7 cellular contexts compared by ENCODE assay signal in genomic region chr16:56729351-56729735, GRCh38. TPM values are rescaled to one million over a fixed set of nuclear protein-coding genes. Genes with fewer than 3 reads are reported as not detected.
A peak's percentile ranks its signal among the peaks of the same experiment; 100 is the strongest.
DNase-seq lines count a peak whose midpoint lies in the region; ATAC-seq and TF ChIP-seq lines count a peak whose summit lies in the region.

No MANE protein-coding gene starts in this region.

- peak overlapping the region; percentile 83 for H3K9ac ChIP-seq in smooth muscle cell (ENCODE audit: low read depth)

- H4K20me1 ChIP-seq in smooth muscle cell (ENCODE audit: low read depth) = peaks cover 5% of the 10 kb centered on the region

- peak overlapping the region; percentile 93 for H3K4me2 ChIP-seq in smooth muscle cell

- H3K36me3 ChIP-seq in smooth muscle cell (ENCODE audit: low read depth) = no peaks in the 10 kb centered on the region

- peaks cover 17% of the 10 kb centered on the region for H3K4me1 Mint-ChIP-seq in WTC11

- no peaks in the 10 kb centered on the region for H3K27me3 ChIP-seq in right cardiac atrium (ENCODE audit: control insufficient read depth, insufficient read depth)
- H3K27me3 ChIP-seq in smooth muscle cell (ENCODE audit: low read depth) = no peaks in the 10 kb centered on the region

- H3K4me1 ChIP-seq in right cardiac atrium (ENCODE audit: control insufficient read depth, insufficient read depth, low read length) (peaks cover 8% of the 10 kb centered on the region), smooth muscle cell (ENCODE audit: low read depth) (peaks cover 4% of the 10 kb centered on the region)

- WGBS in right cardiac atrium = 17% methylated on average over 3 of the region's 3 CpGs
- WGBS in smooth muscle cell (ENCODE audit: low lambda C conversion rate) = 73% methylated on average over 3 of the region's 3 CpGs

- peak overlapping the region; percentile 92 for H2AFZ ChIP-seq in smooth muscle cell (ENCODE audit: low read depth)

- POLR2A ChIA-PET in WTC11 (lab: Charles Lee) = interaction anchor here (0.8 kb wide), 1 partner anchor 59 kb away, joined by 4 read pairs; no protein-coding TSS in a partner anchor

- ATAC-seq in WTC11 (no peak), right cardiac atrium (peak; percentile 15 to 29), HG03097 (IDR thresholded peaks at IDR 0.05; ENCODE audit: low FRiP score, unreplicated experiment) (no peak), HG02571 (IDR thresholded peaks at IDR 0.05; ENCODE audit: unreplicated experiment) (no peak)

- no peaks in the 10 kb centered on the region for H3K36me3 Mint-ChIP-seq in WTC11

- no peaks in the 10 kb centered on the region for H3F3A ChIP-seq in smooth muscle cell (ENCODE audit: low read depth)

- H3K9me3 Mint-ChIP-seq in WTC11 = no peaks in the 10 kb centered on the region

- H3K79me2 ChIP-seq in smooth muscle cell (ENCODE audit: low read depth) = peaks cover 37% of the 10 kb centered on the region

- no peak for TF ChIP-seq CTCF in WTC11 (IDR thresholded peaks at IDR 0.05)
- no peak for TF ChIP-seq CTCF in smooth muscle cell (IDR thresholded peaks at IDR 0.05; ENCODE audit: borderline replicate concordance, insufficient read depth, poor library complexity, severe bottlenecking)

- H3K4me3 Mint-ChIP-seq in WTC11 = no peak overlapping the region

- DNase-seq in HS-27A (ENCODE audit: low read depth) (peak; percentile 9), WTC11 (ENCODE audit: low spot score) (no peak), right cardiac atrium (no peak), smooth muscle cell (lab: John Stamatoyannopoulos, UW; ENCODE audit: unreplicated experiment) (no peak), cerebellar nuclear complex (lab: John Stamatoyannopoulos, UW) (no peak)

- H3K27ac ChIP-seq in right cardiac atrium (ENCODE audit: low read length) = peak overlapping the region; percentile 97
- peak overlapping the region; percentile 67 for H3K27ac ChIP-seq in smooth muscle cell (ENCODE audit: low read depth)

- H3K4me3 ChIP-seq in right cardiac atrium (ENCODE audit: low read length) (peak overlapping the region; percentile 86), smooth muscle cell (peak overlapping the region; percentile 76)

- intact Hi-C loops in right cardiac atrium (cut with DNase I) = no loop called here

- H3K27ac Mint-ChIP-seq in WTC11 = peak overlapping the region; percentile 75

- H3K27me3 Mint-ChIP-seq in WTC11 (ENCODE audit: low read depth) = no peaks in the 10 kb centered on the region

- H3K9me3 ChIP-seq in right cardiac atrium (ENCODE audit: control insufficient read depth, low read length) (no peaks in the 10 kb centered on the region), smooth muscle cell (replicated peaks; ENCODE audit: low read depth) (no peaks in the 10 kb centered on the region)

- CTCF ChIA-PET in WTC11 (lab: Charles Lee) = no interaction called here

TF ChIP-seq in WTC11, 78 proteins besides CTCF, POLR2A, EP300 and RAD21 (continues in another document):
- no peak for TF ChIP-seq ETV6 (CRISPR knock-in tag; IDR thresholded peaks at IDR 0.05)
- TF ChIP-seq FOXK1 (CRISPR knock-in tag; IDR thresholded peaks at IDR 0.05) = no peak
- no peak for TF ChIP-seq IRF2 (CRISPR knock-in tag; IDR thresholded peaks at IDR 0.05; ENCODE audit: borderline replicate concordance, low read depth)
- TF ChIP-seq AFF4 (CRISPR knock-in tag; IDR thresholded peaks at IDR 0.05; ENCODE audit: borderline replicate concordance) = no peak
- no peak for TF ChIP-seq ESRRA (CRISPR knock-in tag; IDR thresholded peaks at IDR 0.05; ENCODE audit: borderline replicate concordance)
- TF ChIP-seq FOXJ3 (CRISPR knock-in tag; IDR thresholded peaks at IDR 0.05; ENCODE audit: borderline replicate concordance) = no peak
- no peak for TF ChIP-seq ZNF138 (CRISPR knock-in tag; conservative IDR thresholded peaks at IDR 0.05)
- no peak for TF ChIP-seq MYBL2 (CRISPR knock-in tag; IDR thresholded peaks at IDR 0.05)
- TF ChIP-seq NFATC4 (CRISPR knock-in tag; IDR thresholded peaks at IDR 0.05) = no peak
- TF ChIP-seq ATF2 (CRISPR knock-in tag; IDR thresholded peaks at IDR 0.05; ENCODE audit: borderline replicate concordance, low read depth) = no peak
- TF ChIP-seq ZNF232 (CRISPR knock-in tag; IDR thresholded peaks at IDR 0.05) = no peak
- TF ChIP-seq SP1 (CRISPR knock-in tag; conservative IDR thresholded peaks at IDR 0.05) = no peak
- TF ChIP-seq, protein P1, sequence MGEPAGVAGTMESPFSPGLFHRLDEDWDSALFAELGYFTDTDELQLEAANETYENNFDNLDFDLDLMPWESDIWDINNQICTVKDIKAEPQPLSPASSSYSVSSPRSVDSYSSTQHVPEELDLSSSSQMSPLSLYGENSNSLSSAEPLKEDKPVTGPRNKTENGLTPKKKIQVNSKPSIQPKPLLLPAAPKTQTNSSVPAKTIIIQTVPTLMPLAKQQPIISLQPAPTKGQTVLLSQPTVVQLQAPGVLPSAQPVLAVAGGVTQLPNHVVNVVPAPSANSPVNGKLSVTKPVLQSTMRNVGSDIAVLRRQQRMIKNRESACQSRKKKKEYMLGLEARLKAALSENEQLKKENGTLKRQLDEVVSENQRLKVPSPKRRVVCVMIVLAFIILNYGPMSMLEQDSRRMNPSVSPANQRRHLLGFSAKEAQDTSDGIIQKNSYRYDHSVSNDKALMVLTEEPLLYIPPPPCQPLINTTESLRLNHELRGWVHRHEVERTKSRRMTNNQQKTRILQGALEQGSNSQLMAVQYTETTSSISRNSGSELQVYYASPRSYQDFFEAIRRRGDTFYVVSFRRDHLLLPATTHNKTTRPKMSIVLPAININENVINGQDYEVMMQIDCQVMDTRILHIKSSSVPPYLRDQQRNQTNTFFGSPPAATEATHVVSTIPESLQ (CRISPR knock-in tag; IDR thresholded peaks at IDR 0.05) = no peak
- no peak for TF ChIP-seq SOX15 (CRISPR knock-in tag; IDR thresholded peaks at IDR 0.05)
- no peak for TF ChIP-seq OVOL2 (CRISPR knock-in tag; IDR thresholded peaks at IDR 0.05; ENCODE audit: borderline replicate concordance)

RNA-seq across cellular contexts. Expression of gene NUP93, which starts 0.6 kb away (rescaled TPM):
- total RNA-seq in WTC11 (2021) = 167 to 185 TPM (median 175 TPM) in 3 replicates
- 10 to 100 TPM; 26.7 to 36.0 (median 30.4) TPM for total RNA-seq in right cardiac atrium
- polyA plus RNA-seq in right cardiac atrium = 18.9 TPM
- 40.7 and 45.6 TPM in 2 replicates for total RNA-seq in smooth muscle cell
- polyA plus RNA-seq in smooth muscle cell = 55.8 and 60.9 TPM in 2 replicates

RNA-seq across cellular contexts. Expression of gene MT1X, which starts 47.1 kb away (rescaled TPM):
- 328 to 466 TPM (median 465 TPM) in 3 replicates for total RNA-seq in WTC11 (2021)
- total RNA-seq in right cardiac atrium = 100 to 1,000 TPM in 3 of 4 donors, 10 to 100 TPM in 1; 75.7 to 367 (median 180) TPM
- polyA plus RNA-seq in right cardiac atrium = 287 TPM
- total RNA-seq in smooth muscle cell = 0.76 and 4.3 TPM in 2 replicates
- 11.7 and 12.8 TPM in 2 replicates for polyA plus RNA-seq in smooth muscle cell

RNA-seq across cellular contexts. Expression of gene MT1H, which starts 59.7 kb away (rescaled TPM):
- total RNA-seq in WTC11 (2021) (122 to 164 TPM (median 159 TPM) in 3 replicates), right cardiac atrium (not detected), smooth muscle cell (not detected in 2 replicates)
- polyA plus RNA-seq in right cardiac atrium (not detected), smooth muscle cell (not detected in 2 replicates)

Comparison
In these comparisons a context has a peak if more than half of its experiments do, and no peak if none do; other contexts are left out.
1. ATAC-seq: peak in right cardiac atrium (2 of 2); none in WTC11 (single experiment), HG03097 (single experiment) and HG02571 (single experiment).
2. RNA of gene MT1X, which starts 47.1 kb away (total RNA-seq): 328 to 466 TPM in WTC11 and 75.7 to 367 TPM in right cardiac atrium; 0.76 to 4.3 TPM in smooth muscle cell; every median in the first group is over 10 times any median in the second.
3. RNA of gene MT1H, which starts 59.7 kb away (total RNA-seq): 122 to 164 TPM in WTC11; not detected in right cardiac atrium and not detected in smooth muscle cell; every median in the first group is over 10 times any median in the second.